Comparison of ENCODE assay signal across 1 cellular context in genomic region chr7:139783647-139784385, GRCh38.
TF ChIP-seq lines count a peak whose summit lies in the region.

No MANE protein-coding gene starts in this region.

TF ChIP-seq in HCT116, 20 proteins besides CTCF, POLR2A, EP300 and RAD21 (continued from another document):
- TF ChIP-seq REST (IDR thresholded peaks at IDR 0.05; ENCODE audit: low read depth): no peak
- TF ChIP-seq EZH2 (IDR thresholded peaks at IDR 0.05): no peak
- TF ChIP-seq TCF7L2 (IDR thresholded peaks at IDR 0.05; ENCODE audit: borderline replicate concordance, extremely low read depth, insufficient read depth, insufficient read length): no peak
- no peak for TF ChIP-seq EGR1 (IDR thresholded peaks at IDR 0.05; ENCODE audit: low read depth)
- no peak for TF ChIP-seq SRF (IDR thresholded peaks at IDR 0.05; ENCODE audit: low read depth)
- TF ChIP-seq POLR2AphosphoS5 (IDR thresholded peaks at IDR 0.05; ENCODE audit: low read depth, low read length): no peak
- no peak for TF ChIP-seq ZNF274 (IDR thresholded peaks at IDR 0.05; ENCODE audit: low read depth, low read length)
- no peak for TF ChIP-seq FOSL1 (IDR thresholded peaks at IDR 0.05; ENCODE audit: low read depth)
- no peak for TF ChIP-seq JUND (IDR thresholded peaks at IDR 0.05)
- TF ChIP-seq ZFX (IDR thresholded peaks at IDR 0.05): no peak
